Comparison of ENCODE assay signal across 9 cellular contexts in the genomic region with DNA sequence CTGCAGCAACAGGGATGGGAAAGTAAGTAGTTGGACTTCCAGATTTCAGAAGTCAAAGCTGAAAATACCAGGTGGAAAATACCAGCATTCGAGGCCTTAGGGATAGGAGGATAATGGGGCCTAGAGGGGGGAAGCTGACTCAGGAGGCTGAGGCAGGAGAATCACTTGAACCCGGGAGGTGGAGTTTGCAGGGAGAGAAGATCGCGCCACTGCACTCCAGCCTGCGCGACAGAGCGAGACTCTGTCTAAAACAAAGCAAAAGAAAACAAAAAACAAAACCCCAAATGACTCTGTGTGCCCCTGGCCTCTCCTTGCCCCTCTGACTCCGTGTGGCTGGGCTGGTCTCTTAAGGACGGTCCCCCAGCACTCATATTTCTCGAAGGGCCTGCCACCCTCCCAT. TPM values are rescaled to one million over a fixed set of nuclear protein-coding genes. Genes with fewer than 3 reads are reported as not detected.
DNase-seq lines count a peak whose midpoint lies in the region; ATAC-seq and TF ChIP-seq lines count a peak whose summit lies in the region.
"Had no signal": no experiment of that assay in that cellular context is flagged by ENCODE, and none has a peak within 500 bp of the region (broad histone marks: within the 10 kb centered on the region; RNA-seq: fewer than 3 reads in every experiment).

No MANE protein-coding gene starts in this region.

- no peaks in the 10 kb centered on the region for H3K9me3 ChIP-seq in IMR-90 (ENCODE audit: control insufficient read depth, insufficient read depth, low read length)
- peaks cover 2% of the 10 kb centered on the region for H3K9me3 ChIP-seq in iPS-18c (ENCODE audit: control insufficient read depth, insufficient read depth, low read length)

- no peaks in the 10 kb centered on the region; the same call in 1 of the 2 replicates for H3K9me1 ChIP-seq in IMR-90 (ENCODE audit: insufficient read depth, low read length)

- peak overlapping the region; percentile 75 for H2AK9ac ChIP-seq in IMR-90 (replicated peaks; ENCODE audit: low read depth, low read length, poor library complexity)

- no peak overlapping the region for H4K5ac ChIP-seq in IMR-90 (ENCODE audit: low read depth, low read length)

- dilution Hi-C loops in IMR-90 (cut with HindIII; ENCODE audit: low sequenced_read_pairs, unreplicated experiment) = no loop called here

- no peak overlapping the region for H4K91ac ChIP-seq in IMR-90 (ENCODE audit: insufficient read depth, low read depth, low read length)

- H3K18ac ChIP-seq in IMR-90 (ENCODE audit: low read depth, low read length) = no peak overlapping the region

- no peaks in the 10 kb centered on the region for H3K27me3 Mint-ChIP-seq in activated T-helper 17 cell treated with anti-CD3 and anti-CD28 coated beads, Interleukin-2, amount 50 U/mL, for 72 hours

- H3K56ac ChIP-seq in IMR-90 (ENCODE audit: extremely low read depth, insufficient read depth, low read length) = no peak overlapping the region

- no TSS peak for BruUV-seq in IMR-90 (replicated peaks; lab: Mats Ljungman, UMichigan)

- H2AK5ac ChIP-seq in IMR-90 (ENCODE audit: low read depth, low read length) = peak overlapping the region; percentile 34; the same call in 1 of the 2 replicates

- H2BK120ac ChIP-seq in IMR-90 (ENCODE audit: low read depth, low read length) = no peak overlapping the region

- H3K23ac ChIP-seq in IMR-90 (ENCODE audit: low read depth, low read length) = 0 out of 2 replicates have a peak overlapping the region, but pooled peaks have one; percentile 4

- TF ChIP-seq POLR2A in IMR-90 (IDR thresholded peaks at IDR 0.05; ENCODE audit: low read depth, low read length) = no peak

- no peak overlapping the region for H3K9ac ChIP-seq in IMR-90 (ENCODE audit: low read depth, low read length)

- ATAC-seq in IMR-90 (ENCODE audit: low read depth) = no peak
- no peak for ATAC-seq in activated T-helper 17 cell treated with anti-CD3 and anti-CD28 coated beads, Interleukin-2, amount 50 U/mL, for 72 hours (replicated peaks)
- ATAC-seq in stimulated activated effector memory CD8-positive, alpha-beta T cell treated with anti-CD3 and anti-CD28 coated beads, Interleukin-12 subunit alpha, Interleukin-12 subunit beta, amount 100 ng/mL, for 72 hours = no peak

- H3K4me1 ChIP-seq in IMR-90 (ENCODE audit: control insufficient read depth, insufficient read depth, low read length) = peaks cover 14% of the 10 kb centered on the region

- intact Hi-C loops in IMR-90 (cut with micrococcal nuclease) = no loop called here

- TF ChIP-seq CTCF in IMR-90 (conservative IDR thresholded peaks at IDR 0.05; ENCODE audit: low read depth, low read length) = no peak

- no peaks in the 10 kb centered on the region for H3K9me3 Mint-ChIP-seq in activated T-helper 17 cell treated with anti-CD3 and anti-CD28 coated beads, Interleukin-2, amount 50 U/mL, for 72 hours
- H3K9me3 Mint-ChIP-seq in stimulated activated effector memory CD8-positive, alpha-beta T cell treated with anti-CD3 and anti-CD28 coated beads, Interleukin-12 subunit alpha, Interleukin-12 subunit beta, amount 100 ng/mL, for 72 hours = no peaks in the 10 kb centered on the region

- WGBS in IMR-90 (ENCODE audit: extremely low coverage in 2 of 2, insufficient read length in 1 of 2), 2 experiments = 60% methylated on average over 1 of the region's 10 CpGs; no CpG with 5 or more reads in 1 of the 2 experiments

- H2BK5ac ChIP-seq in IMR-90 (ENCODE audit: low read depth, low read length, poor library complexity, severe bottlenecking) = no peak overlapping the region

- no peaks in the 10 kb centered on the region for H3K79me1 ChIP-seq in IMR-90 (ENCODE audit: low read depth in 1 of 2, low read length in 2 of 2)

- no peak overlapping the region for H3K4me3 ChIP-seq in IMR-90 (ENCODE audit: insufficient read depth, low read depth, low read length)
- H3K4me3 ChIP-seq in iPS-18c (ENCODE audit: insufficient read depth, low read depth, low read length) = peak overlapping the region; percentile 60

- no peak overlapping the region for H4K8ac ChIP-seq in IMR-90 (ENCODE audit: low read depth in 2 of 2, low read length in 2 of 2)

- H3K27me3 ChIP-seq in IMR-90 (ENCODE audit: control insufficient read depth, insufficient read depth, low read length) = peaks cover 43% of the 10 kb centered on the region

- no peaks in the 10 kb centered on the region for H3K36me3 ChIP-seq in IMR-90 (ENCODE audit: control insufficient read depth, insufficient read depth, low read length)

- H3K4me1 Mint-ChIP-seq in activated T-helper 17 cell treated with anti-CD3 and anti-CD28 coated beads, Interleukin-2, amount 50 U/mL, for 72 hours = peaks cover 57% of the 10 kb centered on the region
- H3K4me1 Mint-ChIP-seq in stimulated activated effector memory CD8-positive, alpha-beta T cell treated with anti-CD3 and anti-CD28 coated beads, Interleukin-12 subunit alpha, Interleukin-12 subunit beta, amount 100 ng/mL, for 72 hours = peaks cover 82% of the 10 kb centered on the region

- H4K20me1 ChIP-seq in IMR-90 (ENCODE audit: insufficient read depth, low read length) = no peaks in the 10 kb centered on the region; the same call in 1 of the 2 replicates

- H2BK20ac ChIP-seq in IMR-90 (ENCODE audit: low read depth, low read length) = no peak overlapping the region

- H3K4me2 ChIP-seq in IMR-90 (ENCODE audit: low read depth, low read length) = no peak overlapping the region; the same call in 1 of the 2 replicates

- H3K4me3 Mint-ChIP-seq in activated T-helper 17 cell treated with anti-CD3 and anti-CD28 coated beads, Interleukin-2, amount 50 U/mL, for 72 hours = peak overlapping the region; percentile 87
- H3K4me3 Mint-ChIP-seq in stimulated activated effector memory CD8-positive, alpha-beta T cell treated with anti-CD3 and anti-CD28 coated beads, Interleukin-12 subunit alpha, Interleukin-12 subunit beta, amount 100 ng/mL, for 72 hours = peak overlapping the region; percentile 90

- DNase-seq in IMR-90 = no peak
- no peak for DNase-seq in stimulated activated effector memory CD8-positive, alpha-beta T cell treated with anti-CD3 and anti-CD28 coated beads, Interleukin-12 subunit alpha, Interleukin-12 subunit beta, amount 100 ng/mL, for 72 hours (ENCODE audit: low spot score in 2 of 2)
- DNase-seq in G401 (ENCODE audit: low spot score) = no peak
- DNase-seq in anterior cingulate cortex (lab: John Stamatoyannopoulos, UW) = no peak
- no peak for DNase-seq in NCI-H2196 (lab: John Stamatoyannopoulos, UW; ENCODE audit: unreplicated experiment)
- no peak for DNase-seq in 8988T

- no peak overlapping the region for H3K4ac ChIP-seq in IMR-90 (ENCODE audit: low read depth, low read length)

- H3K36me3 Mint-ChIP-seq in activated T-helper 17 cell treated with anti-CD3 and anti-CD28 coated beads, Interleukin-2, amount 50 U/mL, for 72 hours (ENCODE audit: low read depth) = peaks cover 89% of the 10 kb centered on the region
- H3K36me3 Mint-ChIP-seq in stimulated activated effector memory CD8-positive, alpha-beta T cell treated with anti-CD3 and anti-CD28 coated beads, Interleukin-12 subunit alpha, Interleukin-12 subunit beta, amount 100 ng/mL, for 72 hours = peaks cover 90% of the 10 kb centered on the region

- CTCF ChIA-PET in IMR-90 (lab: Yijun Ruan, JAX) = interaction anchor here (1.2 kb wide), 1 partner anchor 9 kb away, joined by 6 read pairs; no protein-coding TSS in a partner anchor

- no peak overlapping the region for H3K27ac ChIP-seq in IMR-90 (ENCODE audit: insufficient read depth, low read length)

- peak overlapping the region; percentile 100 for H3K27ac Mint-ChIP-seq in activated T-helper 17 cell treated with anti-CD3 and anti-CD28 coated beads, Interleukin-2, amount 50 U/mL, for 72 hours
- peak overlapping the region; percentile 99 for H3K27ac Mint-ChIP-seq in stimulated activated effector memory CD8-positive, alpha-beta T cell treated with anti-CD3 and anti-CD28 coated beads, Interleukin-12 subunit alpha, Interleukin-12 subunit beta, amount 100 ng/mL, for 72 hours

- in situ Hi-C loops in IMR-90 (cut with MboI; ENCODE audit: low sequenced_read_pairs) = no loop called here
- in situ Hi-C loops in G401 (cut with HindIII; ENCODE audit: low sequenced_read_pairs) = no loop called here

- H2BK15ac ChIP-seq in IMR-90 (ENCODE audit: low read depth, low read length) = no peak overlapping the region

- POLR2A ChIA-PET in IMR-90 (lab: Charles Lee; ENCODE audit: unreplicated experiment) = no interaction called here

- H2AFZ ChIP-seq in IMR-90 (replicated peaks; ENCODE audit: low read length, poor library complexity) = peak overlapping the region; percentile 92

- H3K14ac ChIP-seq in IMR-90 (replicated peaks; ENCODE audit: low read depth, low read length) = no peak overlapping the region

- no peak for TF ChIP-seq RAD21 in IMR-90 (IDR thresholded peaks at IDR 0.05; ENCODE audit: low read length)

TF ChIP-seq in IMR-90, 13 proteins besides CTCF, POLR2A, EP300 and RAD21 (continues in another document):
- no peak for TF ChIP-seq MAZ (IDR thresholded peaks at IDR 0.05; ENCODE audit: borderline replicate concordance, low read depth, low read length)

RNA-seq across cellular contexts. Expression of gene SH2D2A, which starts 3.4 kb away (rescaled TPM):
- 0.28 TPM in 1 of 2 replicates, not detected in the other for total RNA-seq in IMR-90 (2012; rRNA removed)
- polyA plus RNA-seq in IMR-90 (2012; rRNA removed) = 0.23 TPM in 1 of 2 replicates, not detected in the other
- 0.14 TPM in 1 of 2 replicates, not detected in the other for polyA plus RNA-seq in IMR-90 (2012; cell fraction: cytosol; rRNA removed)
- polyA plus RNA-seq in IMR-90 (2012; cell fraction: nucleus; rRNA removed; ENCODE audit: low replicate concordance) = 0.45 and 1.4 TPM in 2 replicates
- 100 to 1,000 TPM; 173 to 257 TPM for total RNA-seq in activated T-helper 17 cell treated with anti-CD3 and anti-CD28 coated beads, Interleukin-2, amount 50 U/mL, for 72 hours
- total RNA-seq in G401 (2014; rRNA removed; shearing (Covaris generic)) = 1.8 and 2.4 TPM in 2 replicates

RNA-seq across cellular contexts. Expression of gene INSRR, which starts 45.6 kb away (rescaled TPM):
- total RNA-seq in IMR-90 (2012; rRNA removed) = not detected in 2 replicates
- not detected in 2 replicates for polyA plus RNA-seq in IMR-90 (2012; rRNA removed)
- not detected in 2 replicates for polyA plus RNA-seq in IMR-90 (2012; cell fraction: cytosol; rRNA removed)
- polyA plus RNA-seq in IMR-90 (2012; cell fraction: nucleus; rRNA removed; ENCODE audit: low replicate concordance) = not detected in 2 replicates
- under 1 TPM; 0.04 to 0.66 TPM for total RNA-seq in activated T-helper 17 cell treated with anti-CD3 and anti-CD28 coated beads, Interleukin-2, amount 50 U/mL, for 72 hours
- total RNA-seq in G401 (2014; rRNA removed; shearing (Covaris generic)) = not detected in 2 replicates
- total RNA-seq: HT1080 had no signal

RNA-seq across cellular contexts. Expression of gene PRCC, which starts 46.0 kb away (rescaled TPM):
- total RNA-seq in IMR-90 (2012; rRNA removed) = 10.6 and 14.7 TPM in 2 replicates
- polyA plus RNA-seq in IMR-90 (2012; rRNA removed) = 52.4 and 59.6 TPM in 2 replicates
- 40.8 and 89.5 TPM in 2 replicates for polyA plus RNA-seq in IMR-90 (2012; cell fraction: cytosol; rRNA removed)
- 36.4 and 48.1 TPM in 2 replicates for polyA plus RNA-seq in IMR-90 (2012; cell fraction: nucleus; rRNA removed; ENCODE audit: low replicate concordance)
- total RNA-seq in activated T-helper 17 cell treated with anti-CD3 and anti-CD28 coated beads, Interleukin-2, amount 50 U/mL, for 72 hours = 10 to 100 TPM; 54.0 to 76.7 TPM
- total RNA-seq in G401 (2014; rRNA removed; shearing (Covaris generic)) = 45.4 and 51.1 TPM in 2 replicates

RNA-seq across cellular contexts. Expression of gene NTRK1, which starts 47.4 kb away (rescaled TPM):
- total RNA-seq in IMR-90 (2012; rRNA removed) = not detected in 2 replicates
- polyA plus RNA-seq in IMR-90 (2012; rRNA removed) = 0.03 TPM in 1 of 2 replicates, not detected in the other
- 0.02 TPM in 1 of 2 replicates, not detected in the other for polyA plus RNA-seq in IMR-90 (2012; cell fraction: cytosol; rRNA removed)
- polyA plus RNA-seq in IMR-90 (2012; cell fraction: nucleus; rRNA removed; ENCODE audit: low replicate concordance) = 0.07 and 0.11 TPM in 2 replicates
- total RNA-seq in activated T-helper 17 cell treated with anti-CD3 and anti-CD28 coated beads, Interleukin-2, amount 50 U/mL, for 72 hours = 10 to 100 TPM in 1 of 2 donors, 1 to 10 TPM in 1; 2.5 to 13.3 TPM
- 0.81 and 1.2 TPM in 2 replicates for total RNA-seq in G401 (2014; rRNA removed; shearing (Covaris generic))

Comparison
In these comparisons a context has a peak if more than half of its experiments do, and no peak if none do; other contexts are left out.
1. RNA of gene SH2D2A, which starts 3.4 kb away (total RNA-seq): 173 to 257 TPM in activated T-helper 17 cell treated with anti-CD3 and anti-CD28 coated beads, Interleukin-2, amount 50 U/mL, for 72 hours; 1.8 to 2.4 TPM in G401 and 0.28 TPM in IMR-90; every median in the first group is over 10 times any median in the second.